14 cellular contexts compared by ENCODE assay signal in the genomic region with DNA sequence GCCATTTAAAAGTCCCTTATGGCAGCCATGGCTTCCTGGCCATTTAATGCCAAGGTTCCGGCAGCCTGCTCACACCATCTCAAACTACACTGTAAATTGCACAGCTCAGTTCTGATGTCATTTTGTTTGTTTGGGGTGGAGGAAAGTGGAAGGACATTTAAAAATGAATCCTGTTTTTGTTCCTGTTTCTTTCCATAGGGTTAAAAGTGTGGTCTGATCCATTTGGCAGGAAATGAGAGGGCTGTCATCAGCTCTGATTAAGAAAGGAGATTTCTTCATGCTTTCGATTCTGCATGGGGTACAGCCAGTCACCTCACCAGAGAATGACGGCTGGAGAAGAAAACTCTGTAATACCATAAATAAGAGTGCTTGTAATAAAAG. TPM values are rescaled to one million over a fixed set of nuclear protein-coding genes. Genes with fewer than 3 reads are reported as not detected.
A peak's percentile ranks its signal among the peaks of the same experiment; 100 is the strongest.
DNase-seq lines count a peak whose midpoint lies in the region; ATAC-seq lines count a peak whose summit lies in the region.
"Had no signal": no experiment of that assay in that cellular context is flagged by ENCODE, and none has a peak within 500 bp of the region (broad histone marks: within the 10 kb centered on the region; RNA-seq: fewer than 3 reads in every experiment).

No MANE protein-coding gene starts in this region.

- peak overlapping the region; percentile 63 for H3K4me3 ChIP-seq in SK-N-MC
- H3K4me3 ChIP-seq: skin epidermis had no signal

- peak; percentile 76 for ATAC-seq in sciatic nerve
- ATAC-seq: activated T-cell treated with anti-CD3 and anti-CD28 coated beads, Interleukin-2, amount 50 U/mL, for 4 hours had no signal

- DNase-seq in GM03348 (ENCODE audit: low spot score) (peak; percentile 54), SK-N-MC (ENCODE audit: low read depth, low spot score) (no peak), fibroblast of peridontal ligament (ENCODE audit: extremely low read depth) (peak; percentile 63), sciatic nerve (ENCODE audit: low spot score) (no peak), DMS79 (lab: John Stamatoyannopoulos, UW) (no peak), OCI-M1 (lab: John Stamatoyannopoulos, UW) (no peak), T-helper 2 cell (no peak)
- no peak for DNase-seq in NK-92 treated with Interleukin-12 subunit alpha and Interleukin-12 subunit beta, amount 100 ng/mL, for 24 hours (lab: John Stamatoyannopoulos, UW)
- DNase-seq: activated T-cell treated with anti-CD3 and anti-CD28 coated beads, Interleukin-2, amount 50 U/mL, for 4 hours; effector CD8-positive, alpha-beta T cell; kidney glomerular epithelial cell; NCI-H446; stimulated activated naive CD4-positive, alpha-beta T cell had no signal

- H3K27ac ChIP-seq in SK-N-MC = peak overlapping the region; percentile 82

- peak overlapping the region; percentile 3 for H3K9ac ChIP-seq in SK-N-MC (ENCODE audit: insufficient read length)

- no peaks in the 10 kb centered on the region for H3K36me3 ChIP-seq in SK-N-MC (ENCODE audit: insufficient read depth, low read length)

- intact Hi-C loops in sciatic nerve (cut with DNase I) = no loop called here

- H3K9me3 ChIP-seq in SK-N-MC (ENCODE audit: low read depth, low read length) = no peaks in the 10 kb centered on the region

RNA-seq across cellular contexts. Expression of gene SMIM20, which starts 14.9 kb away (rescaled TPM):
- 22.7 TPM for total RNA-seq in sciatic nerve

Comparison
In these comparisons a context has a peak if more than half of its experiments do, and no peak if none do; other contexts are left out.
1. DNase-seq: peak in GM03348 (single experiment) and fibroblast of peridontal ligament (single experiment); none in SK-N-MC (single experiment), sciatic nerve (single experiment), DMS79 (single experiment), NK-92 treated with Interleukin-12 subunit alpha and Interleukin-12 subunit beta, amount 100 ng/mL, for 24 hours (single experiment), OCI-M1 (single experiment) and T-helper 2 cell (0 of 5).